9 cellular contexts compared by ENCODE assay signal in genomic region chr16:81703177-81704155, GRCh38.
DNase-seq lines count a peak whose midpoint lies in the region; ATAC-seq and TF ChIP-seq lines count a peak whose summit lies in the region.
"Had no signal": no experiment of that assay in that cellular context is flagged by ENCODE, and none has a peak within 500 bp of the region (broad histone marks: within the 10 kb centered on the region; RNA-seq: fewer than 3 reads in every experiment).

No MANE protein-coding gene starts in this region.

- DNase-seq in Caco-2 (no peak), MV-4-11 (lab: John Stamatoyannopoulos, UW) (peak; percentile 58), endothelial cell (ENCODE audit: low spot score) (no peak), non-pigmented ciliary epithelial cell (ENCODE audit: low read depth) (peak; percentile 87), germinal center (ENCODE audit: low spot score) (no peak), NCI-H69 (lab: John Stamatoyannopoulos, UW) (no peak)

- no peak overlapping the region for H3K4me3 ChIP-seq in Caco-2 (ENCODE audit: low read depth, low read length)

- H3K4me3 Mint-ChIP-seq in Caco-2 (ENCODE audit: unreplicated experiment) = no peak overlapping the region
- H3K4me3 Mint-ChIP-seq in endothelial cell (ENCODE audit: unreplicated experiment) = peak overlapping the region; percentile 65
- H3K4me3 Mint-ChIP-seq: activated naive CD8-positive, alpha-beta T cell had no signal

- no TSS peak for BruUV-seq in Caco-2 (replicated peaks; lab: Mats Ljungman, UMichigan)

- peaks cover 4% of the 10 kb centered on the region for H3K36me3 ChIP-seq in Caco-2 (ENCODE audit: control insufficient read depth, insufficient read depth, low read length)

- CTCF ChIA-PET in Caco-2 (lab: Charles Lee) = no interaction called here

- no peaks in the 10 kb centered on the region for H3K27me3 ChIP-seq in Caco-2 (replicated peaks; ENCODE audit: control insufficient read depth, insufficient read depth, low read length)

- TF ChIP-seq CTCF in Caco-2 (IDR thresholded peaks at IDR 0.05; ENCODE audit: insufficient read depth in 1 of 2, low read depth in 1 of 2, low read length in 1 of 2, severe bottlenecking in 1 of 2, unreplicated experiment in 1 of 2) = no peak
- TF ChIP-seq CTCF in endothelial cell (IDR thresholded peaks at IDR 0.05; ENCODE audit: unreplicated experiment) = no peak

- H3K36me3 Mint-ChIP-seq in Caco-2 (ENCODE audit: insufficient read depth, unreplicated experiment) (peaks cover 67% of the 10 kb centered on the region), endothelial cell (ENCODE audit: low read depth, unreplicated experiment) (peaks cover 51% of the 10 kb centered on the region)

- H3K4me1 Mint-ChIP-seq in Caco-2 (ENCODE audit: low read depth, unreplicated experiment) (peaks cover 8% of the 10 kb centered on the region), endothelial cell (ENCODE audit: unreplicated experiment) (peaks cover 12% of the 10 kb centered on the region)

- H3K27me3 Mint-ChIP-seq in Caco-2 (ENCODE audit: insufficient read depth, unreplicated experiment) = no peaks in the 10 kb centered on the region
- peaks cover 23% of the 10 kb centered on the region for H3K27me3 Mint-ChIP-seq in endothelial cell (ENCODE audit: unreplicated experiment)
- H3K27me3 Mint-ChIP-seq: activated naive CD8-positive, alpha-beta T cell had no signal

- POLR2A ChIA-PET in Caco-2 (lab: Charles Lee) = no interaction called here

- no peak for ATAC-seq in HG02678 (IDR thresholded peaks at IDR 0.05; ENCODE audit: unreplicated experiment)
- ATAC-seq in GM18868 (IDR thresholded peaks at IDR 0.05; ENCODE audit: unreplicated experiment) = no peak

- peaks cover 4% of the 10 kb centered on the region; the same call in 1 of the 2 replicates for H3K4me1 ChIP-seq in Caco-2

- no peaks in the 10 kb centered on the region for H3K9me3 Mint-ChIP-seq in Caco-2 (ENCODE audit: unreplicated experiment)
- no peaks in the 10 kb centered on the region for H3K9me3 Mint-ChIP-seq in endothelial cell (ENCODE audit: unreplicated experiment)

- H3K9me3 ChIP-seq in Caco-2 = no peaks in the 10 kb centered on the region

- intact Hi-C loops in Caco-2 (cut with micrococcal nuclease; ENCODE audit: unreplicated experiment) = no loop called here

- H3K27ac Mint-ChIP-seq in Caco-2 (ENCODE audit: unreplicated experiment) (peak overlapping the region; percentile 23), endothelial cell (ENCODE audit: unreplicated experiment) (peak overlapping the region; percentile 82)

Comparison
In these comparisons a context has a peak if more than half of its experiments do, and no peak if none do; other contexts are left out.
1. DNase-seq: peak in MV-4-11 (single experiment) and non-pigmented ciliary epithelial cell (single experiment); none in Caco-2 (0 of 2), endothelial cell (single experiment), germinal center (single experiment) and NCI-H69 (single experiment).